1 cellular context compared by ENCODE assay signal in genomic region chr7:75756340-75757297, GRCh38.
TF ChIP-seq lines count a peak whose summit lies in the region.

No MANE protein-coding gene starts in this region.

TF ChIP-seq in GM23338, 12 proteins besides CTCF, POLR2A, EP300 and RAD21 (continued from another document):
- TF ChIP-seq ZNF114 (CRISPR knock-in tag; IDR thresholded peaks at IDR 0.05) (no peak), STAT1 (IDR thresholded peaks at IDR 0.05; ENCODE audit: unreplicated experiment) (no peak), ZNF462 (CRISPR knock-in tag; IDR thresholded peaks at IDR 0.05) (no peak), EZH2 (IDR thresholded peaks at IDR 0.05; ENCODE audit: low read depth, unreplicated experiment) (no peak), ZNF331 (CRISPR knock-in tag; IDR thresholded peaks at IDR 0.05; ENCODE audit: low read depth) (no peak)
